ENCODE assay signal across 17 cellular contexts in the genomic region with DNA sequence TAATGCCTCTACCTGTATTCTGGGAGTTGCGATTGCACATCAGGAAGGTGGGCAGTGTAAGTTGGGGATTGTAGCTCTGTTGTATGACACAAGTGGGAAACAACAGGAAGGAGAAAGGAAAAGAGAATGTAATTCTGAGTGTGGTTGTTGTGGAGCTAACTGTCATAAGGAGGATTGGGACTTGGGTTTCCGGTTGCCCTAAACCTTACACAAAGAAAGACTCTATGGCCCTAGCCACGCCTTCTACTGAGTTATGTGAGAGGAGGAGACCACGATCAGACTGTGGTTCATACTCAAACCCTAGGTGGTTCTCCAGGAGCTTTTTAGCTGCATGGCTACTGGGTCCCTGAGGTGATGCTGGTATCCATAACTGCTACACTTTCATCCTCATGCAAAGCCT.
A peak's percentile ranks its signal among the peaks of the same experiment; 100 is the strongest.
DNase-seq lines count a peak whose midpoint lies in the region; ATAC-seq and TF ChIP-seq lines count a peak whose summit lies in the region.
"Had no signal": no experiment of that assay in that cellular context is flagged by ENCODE, and none has a peak within 500 bp of the region (broad histone marks: within the 10 kb centered on the region; RNA-seq: fewer than 3 reads in every experiment).

No MANE protein-coding gene starts in this region.

- TF ChIP-seq CTCF in HEK293 (tag by site-specific recombination; IDR thresholded peaks at IDR 0.05) = no peak

- H3K36me3 ChIP-seq in HEK293 (ENCODE audit: control insufficient read depth in 2 of 2, insufficient read depth in 1 of 2, low read length in 2 of 2) = no peaks in the 10 kb centered on the region
- H3K36me3 ChIP-seq: BE2C, HAP-1 had no signal

- POLR2A ChIA-PET in HEK293 (lab: Yijun Ruan, JAX) = no interaction called here

- ATAC-seq in esophagus mucosa (peak; percentile 80), sciatic nerve (peak; percentile 43), HG03135 (IDR thresholded peaks at IDR 0.05; ENCODE audit: unreplicated experiment) (no peak)

- no peak overlapping the region for H3K27ac ChIP-seq in HEK293 (ENCODE audit: extremely low read depth, low read depth, low read length)
- H3K27ac ChIP-seq: SK-N-MC had no signal

- DNase-seq in RPMI7951 (ENCODE audit: low read depth) (peak; percentile 52), sciatic nerve (ENCODE audit: low spot score) (no peak), DMS153 (lab: John Stamatoyannopoulos, UW) (no peak)
- no peak for DNase-seq in stimulated activated CD4-positive, alpha-beta T cell treated with anti-CD3 and anti-CD28 coated beads, Interleukin-15, amount 100 ng/mL, for 24 hours
- DNase-seq: BE2C; CD4-positive, alpha-beta memory T cell; KBM-7; NCI-H1092 treated with DMSO at 0.1 percent for 48 hours; NCI-H1694 treated with DMSO at 0.1 percent for 48 hours; NCI-H345; NCI-H526 treated with DMSO at 0.1 percent for 48 hours; NK-92 treated with Interleukin-12 subunit alpha and Interleukin-12 subunit beta, amount 100 ng/mL, for 24 hours had no signal

- intact Hi-C loops in sciatic nerve (cut with DNase I) = no loop called here

- H3K9me3 ChIP-seq in HEK293 (ENCODE audit: control insufficient read depth, insufficient read depth, low read depth, low read length) = no peaks in the 10 kb centered on the region
- H3K9me3 ChIP-seq: BE2C, HAP-1 had no signal

- CTCF ChIA-PET in HEK293 (lab: Yijun Ruan, JAX) = interaction anchor here (0.7 kb wide), 1 partner anchor 64 kb away, joined by 4 read pairs; no protein-coding TSS in a partner anchor

- H3K4me1 ChIP-seq in HEK293 (ENCODE audit: control insufficient read depth, insufficient read depth, low read length) = peaks cover 6% of the 10 kb centered on the region
- H3K4me1 ChIP-seq: HAP-1 had no signal

- H3K4me3 ChIP-seq in HEK293 (ENCODE audit: low read depth, low read length) = no peak overlapping the region
- H3K4me3 ChIP-seq: HAP-1, SK-N-MC had no signal

TF ChIP-seq in HEK293, 187 proteins besides CTCF, POLR2A, EP300 and RAD21:
- TF ChIP-seq GFI1B (tag by site-specific recombination; IDR thresholded peaks at IDR 0.05) (no peak), ZNF600 (tag by site-specific recombination; IDR thresholded peaks at IDR 0.05) (peak; percentile 58; the same call in 1 of the 2 replicates)
